ENCODE assay signal across 13 cellular contexts in the genomic region with DNA sequence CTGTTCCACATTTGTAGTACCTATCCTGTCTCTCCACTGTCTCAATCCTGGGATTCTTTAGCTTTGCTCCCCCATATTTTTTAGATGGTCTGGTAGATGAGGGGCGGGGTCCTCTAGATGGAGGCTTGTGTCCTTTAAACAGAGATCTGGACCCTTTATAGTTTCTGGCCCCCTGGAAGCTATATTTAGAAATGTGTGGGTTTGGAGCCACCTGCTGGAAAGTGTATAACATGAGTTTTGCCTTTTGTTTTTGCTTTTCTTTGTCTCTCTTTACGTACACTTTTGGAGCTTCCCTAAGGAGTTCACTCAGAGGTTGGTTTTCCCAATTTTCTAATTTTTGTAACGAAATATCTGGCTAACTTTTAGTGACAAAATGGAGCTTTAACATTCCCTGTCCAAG.
DNase-seq lines count a peak whose midpoint lies in the region; ATAC-seq, FAIRE-seq and TF ChIP-seq lines count a peak whose summit lies in the region.
"Had no signal": no experiment of that assay in that cellular context is flagged by ENCODE, and none has a peak within 500 bp of the region (broad histone marks: within the 10 kb centered on the region; RNA-seq: fewer than 3 reads in every experiment).

No MANE protein-coding gene starts in this region.

- H3K4me3 ChIP-seq in SK-N-SH (ENCODE audit: low read depth in 2 of 2, low read length in 1 of 2): no peak overlapping the region
- no peak overlapping the region for H3K4me3 ChIP-seq in adrenal gland
- H3K4me3 ChIP-seq: esophagus squamous epithelium had no signal

- WGBS in H9 (ENCODE audit: extremely low coverage, insufficient read length, low lambda C conversion rate): no CpG with 5 or more reads among the region's 3 CpGs
- 35% methylated on average over 3 of the region's 3 CpGs for WGBS in SK-N-SH (ENCODE audit: low lambda C conversion rate)
- 78 to 88% (median 84%) methylated on average over 3 of the region's 3 CpGs for WGBS in adrenal gland, 4 donors

- H2BK5ac ChIP-seq in H9 (ENCODE audit: insufficient read length, low read length): no peak overlapping the region

- H3K9ac ChIP-seq in H9 (ENCODE audit: extremely low read depth, insufficient read length, low read length) (no peak overlapping the region), SK-N-SH (no peak overlapping the region)

- H3K18ac ChIP-seq in H9 (ENCODE audit: insufficient read length, low read depth, low read length): no peak overlapping the region

- H2BK20ac ChIP-seq in H9 (ENCODE audit: low read depth, low read length, poor library complexity, severe bottlenecking): no peak overlapping the region

- H3K27ac Mint-ChIP-seq in H9: no peak overlapping the region
- H3K27ac Mint-ChIP-seq in activated naive CD4-positive, alpha-beta T cell treated with anti-CD3 and anti-CD28 coated beads for 36 hours: no peak overlapping the region
- H3K27ac Mint-ChIP-seq: activated CD4-positive, alpha-beta T cell treated with anti-CD3 and anti-CD28 coated beads for 36 hours; activated naive CD4-positive, alpha-beta T cell treated with anti-CD3 and anti-CD28 coated beads, Interleukin-2, amount 50 U/mL, for 72 hours; mesothelial cell of epicardium had no signal

- no peaks in the 10 kb centered on the region for H3K23me2 ChIP-seq in H9 (ENCODE audit: insufficient read length, low read depth, low read length, poor library complexity, severe bottlenecking)

- no peak overlapping the region for H3K56ac ChIP-seq in H9 (ENCODE audit: insufficient read length, low read depth, low read length)

- no peaks in the 10 kb centered on the region for H3K79me2 ChIP-seq in H9 (ENCODE audit: insufficient read depth, low read length)
- H3K79me2 ChIP-seq in SK-N-SH (ENCODE audit: insufficient read depth): no peaks in the 10 kb centered on the region

- H3K9me2 ChIP-seq in SK-N-SH: no peaks in the 10 kb centered on the region

- H3K27ac ChIP-seq in H9 (ENCODE audit: insufficient read length, low read depth, low read length) (no peak overlapping the region), SK-N-SH (ENCODE audit: low read depth in 2 of 2, low read length in 1 of 2) (no peak overlapping the region), foreskin keratinocyte (no peak overlapping the region), adrenal gland (no peak overlapping the region)
- H3K27ac ChIP-seq: esophagus squamous epithelium had no signal

- H3K36me3 ChIP-seq in SK-N-SH (replicated peaks in 1 of 2; ENCODE audit: control insufficient read depth in 1 of 2, insufficient read depth in 2 of 2, low read length in 1 of 2): no peaks in the 10 kb centered on the region
- H3K36me3 ChIP-seq in adrenal gland (replicated peaks in 1 of 2): no peaks in the 10 kb centered on the region
- H3K36me3 ChIP-seq: esophagus squamous epithelium had no signal

- H4K20me1 ChIP-seq in H9 (ENCODE audit: control insufficient read depth, insufficient read depth, insufficient read length) (no peaks in the 10 kb centered on the region), SK-N-SH (ENCODE audit: insufficient read depth) (no peaks in the 10 kb centered on the region)

- H3T11ph ChIP-seq in H9 (ENCODE audit: low read length): no peak overlapping the region

- peak; percentile 80 for FAIRE-seq in A204.1 (lab: Jason Lieb, UNC)
- FAIRE-seq: HTR-8/SVneo had no signal

- intact Hi-C loops in activated naive CD4-positive, alpha-beta T cell treated with anti-CD3 and anti-CD28 coated beads for 36 hours (cut with micrococcal nuclease): no loop called here
- intact Hi-C loops in adrenal gland (cut with DNase I): no loop called here

- H3K36me3 Mint-ChIP-seq in H9 (ENCODE audit: insufficient read depth in 1 of 3, low read depth in 3 of 3): peaks cover 8 to 32% (median 8%) of the 10 kb centered on the region in 3 experiments
- H3K36me3 Mint-ChIP-seq in activated naive CD4-positive, alpha-beta T cell treated with anti-CD3 and anti-CD28 coated beads for 36 hours (ENCODE audit: low read depth): peaks cover 4% of the 10 kb centered on the region
- H3K36me3 Mint-ChIP-seq: mesothelial cell of epicardium had no signal

- H2AFZ ChIP-seq in H9 (ENCODE audit: low read length) (no peak overlapping the region), SK-N-SH (ENCODE audit: low read depth) (no peak overlapping the region)

- H3K14ac ChIP-seq in H9 (ENCODE audit: insufficient read depth, low read length): no peak overlapping the region

- H2BK120ac ChIP-seq in H9 (ENCODE audit: low read depth, low read length, poor library complexity, severe bottlenecking): no peak overlapping the region

- H2AK5ac ChIP-seq in H9 (ENCODE audit: insufficient read length, low read length): no peak overlapping the region

- H2BK15ac ChIP-seq in H9 (ENCODE audit: low read depth, low read length): no peak overlapping the region

- H3K4me1 ChIP-seq in H9 (ENCODE audit: insufficient read depth, low read length): no peaks in the 10 kb centered on the region
- no peaks in the 10 kb centered on the region for H3K4me1 ChIP-seq in SK-N-SH (ENCODE audit: control insufficient read depth in 1 of 2, insufficient read depth in 2 of 2, low read depth in 1 of 2, low read length in 1 of 2)
- H3K4me1 ChIP-seq in foreskin keratinocyte: no peaks in the 10 kb centered on the region
- no peaks in the 10 kb centered on the region for H3K4me1 ChIP-seq in adrenal gland (replicated peaks in 1 of 2)
- H3K4me1 ChIP-seq: esophagus squamous epithelium had no signal

- CTCF ChIA-PET in SK-N-SH (lab: Yijun Ruan, JAX): interaction anchor here (0.9 to 5.6 kb wide), 20 partner anchors 8 to 518 kb away, joined by 3 to 31 read pairs (median 4); partner anchors contain the start of gene APBA1
- CTCF ChIA-PET in activated naive CD4-positive, alpha-beta T cell treated with anti-CD3 and anti-CD28 coated beads for 36 hours (lab: Charles Lee): interaction anchor here (1.1 kb wide), 1 partner anchor 182 kb away, joined by 3 read pairs; no protein-coding TSS in a partner anchor

- ATAC-seq in foreskin keratinocyte (no peak), HG02623 (IDR thresholded peaks at IDR 0.05; ENCODE audit: unreplicated experiment) (no peak)
- ATAC-seq: activated CD4-positive, alpha-beta T cell treated with anti-CD3 and anti-CD28 coated beads for 36 hours; activated naive CD4-positive, alpha-beta T cell treated with anti-CD3 and anti-CD28 coated beads, Interleukin-2, amount 50 U/mL, for 72 hours had no signal

- H3K4me2 ChIP-seq in H9 (ENCODE audit: insufficient read depth, insufficient read length, low read length) (no peak overlapping the region), SK-N-SH (no peak overlapping the region)

- TF ChIP-seq POLR2A in adrenal gland (IDR thresholded peaks at IDR 0.05): no peak

- H3K79me1 ChIP-seq in H9 (ENCODE audit: insufficient read depth, low read depth, low read length, poor library complexity, severe bottlenecking): no peaks in the 10 kb centered on the region

- H3K23ac ChIP-seq in H9 (ENCODE audit: insufficient read length, low read depth, low read length): no peak overlapping the region

- H3K9me3 ChIP-seq in H9 (ENCODE audit: control insufficient read depth, low read depth, low read length) (peaks cover 24% of the 10 kb centered on the region), SK-N-SH (peaks cover 22% of the 10 kb centered on the region), adrenal gland (replicated peaks in 1 of 3) (peaks cover 0 to 3% (median 0%) of the 10 kb centered on the region in 3 donors)

- DNase-seq in H9 (peak; percentile 32), SK-N-SH (no peak), foreskin keratinocyte (no peak), CD1c-positive myeloid dendritic cell (ENCODE audit: extremely low spot score) (no peak), adrenal gland (no peak)
- no peak for DNase-seq in activated naive CD4-positive, alpha-beta T cell treated with anti-CD3 and anti-CD28 coated beads for 36 hours
- DNase-seq: activated CD4-positive, alpha-beta T cell treated with anti-CD3 and anti-CD28 coated beads for 36 hours; esophagus squamous epithelium had no signal

- TF ChIP-seq CTCF in H9 (conservative IDR thresholded peaks at IDR 0.05) (peak; percentile 79), SK-N-SH (IDR thresholded peaks at IDR 0.05) (peak; percentile 61), foreskin keratinocyte (conservative IDR thresholded peaks at IDR 0.05) (peak; percentile 61), adrenal gland (IDR thresholded peaks at IDR 0.05) (no peak)

- H4K8ac ChIP-seq in H9 (replicated peaks; ENCODE audit: insufficient read length, low read depth, low read length): no peak overlapping the region

- no peak for TF ChIP-seq EP300 in SK-N-SH (IDR thresholded peaks at IDR 0.05; ENCODE audit: borderline replicate concordance in 1 of 2, low read depth in 1 of 2, low read length in 1 of 2)

- no peak overlapping the region for H4K91ac ChIP-seq in H9 (ENCODE audit: insufficient read length, low read depth, low read length)

- no peak overlapping the region for H3K4ac ChIP-seq in H9 (ENCODE audit: low read depth, low read length)

- H4K5ac ChIP-seq in H9 (ENCODE audit: insufficient read length, low read depth, low read length): no peak overlapping the region

- H3K4me3 Mint-ChIP-seq in H9: no peak overlapping the region
- H3K4me3 Mint-ChIP-seq in activated naive CD4-positive, alpha-beta T cell treated with anti-CD3 and anti-CD28 coated beads for 36 hours: no peak overlapping the region
- H3K4me3 Mint-ChIP-seq: activated CD4-positive, alpha-beta T cell treated with anti-CD3 and anti-CD28 coated beads for 36 hours; mesothelial cell of epicardium had no signal

- H3F3A ChIP-seq in SK-N-SH (replicated peaks; ENCODE audit: insufficient read depth): no peaks in the 10 kb centered on the region

- peaks cover 23 to 25% of the 10 kb centered on the region in 2 experiments for H3K9me3 Mint-ChIP-seq in H9
- peaks cover 25% of the 10 kb centered on the region for H3K9me3 Mint-ChIP-seq in activated naive CD4-positive, alpha-beta T cell treated with anti-CD3 and anti-CD28 coated beads for 36 hours

- H2BK12ac ChIP-seq in H9 (ENCODE audit: insufficient read length, low read depth, low read length): no peak overlapping the region

- TF ChIP-seq RAD21 in SK-N-SH (IDR thresholded peaks at IDR 0.05; ENCODE audit: low read length): peak; percentile 70

- peaks cover 2 to 7% of the 10 kb centered on the region in 2 experiments; a peak in 3 of 4 replicates for H3K4me1 Mint-ChIP-seq in H9
- no peaks in the 10 kb centered on the region for H3K4me1 Mint-ChIP-seq in activated naive CD4-positive, alpha-beta T cell treated with anti-CD3 and anti-CD28 coated beads for 36 hours (ENCODE audit: low read depth)
- H3K4me1 Mint-ChIP-seq: activated CD4-positive, alpha-beta T cell treated with anti-CD3 and anti-CD28 coated beads for 36 hours; mesothelial cell of epicardium had no signal

- no peaks in the 10 kb centered on the region; the same call in 1 of the 2 replicates for H3K27me3 ChIP-seq in H9 (ENCODE audit: insufficient read depth, low read length)
- H3K27me3 ChIP-seq in SK-N-SH (ENCODE audit: insufficient read depth): no peaks in the 10 kb centered on the region
- H3K27me3 ChIP-seq in foreskin keratinocyte: peaks cover 5% of the 10 kb centered on the region
- no peaks in the 10 kb centered on the region for H3K27me3 ChIP-seq in adrenal gland
- H3K27me3 ChIP-seq: esophagus squamous epithelium had no signal

- POLR2A ChIA-PET in SK-N-SH (lab: Yijun Ruan, JAX): no interaction called here

- peaks cover 1% of the 10 kb centered on the region for H3K27me3 Mint-ChIP-seq in H9 (ENCODE audit: low read depth)
- H3K27me3 Mint-ChIP-seq in activated naive CD4-positive, alpha-beta T cell treated with anti-CD3 and anti-CD28 coated beads for 36 hours (ENCODE audit: low read depth): peaks cover 6% of the 10 kb centered on the region

Comparison
In these comparisons a context has a peak if more than half of its experiments do, and no peak if none do; other contexts are left out.
1. CTCF ChIP-seq: peak in H9 (single experiment), SK-N-SH (single experiment) and foreskin keratinocyte (single experiment); none in adrenal gland (0 of 6).